Comparison of ENCODE assay signal across 1 cellular context in the genomic region with DNA sequence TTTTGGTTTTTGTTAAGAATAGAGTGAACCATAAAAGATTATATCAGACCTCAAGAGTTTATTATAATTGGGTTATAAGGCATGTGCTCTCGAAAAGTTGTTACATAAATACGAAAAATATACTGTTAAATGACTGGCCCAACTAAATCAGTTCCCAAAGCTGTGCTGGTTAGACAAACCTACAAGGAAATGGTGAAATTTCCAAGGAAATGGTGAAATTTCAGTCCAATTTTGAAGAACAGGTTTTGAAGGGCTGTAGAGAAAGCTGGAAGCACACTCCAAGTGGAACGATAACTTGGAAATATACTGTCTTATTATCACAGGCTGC.
TF ChIP-seq lines count a peak whose summit lies in the region.

No MANE protein-coding gene starts in this region.

TF ChIP-seq in liver, 16 proteins besides CTCF, POLR2A, EP300 and RAD21 (continued from another document):
- TF ChIP-seq, protein P1, sequence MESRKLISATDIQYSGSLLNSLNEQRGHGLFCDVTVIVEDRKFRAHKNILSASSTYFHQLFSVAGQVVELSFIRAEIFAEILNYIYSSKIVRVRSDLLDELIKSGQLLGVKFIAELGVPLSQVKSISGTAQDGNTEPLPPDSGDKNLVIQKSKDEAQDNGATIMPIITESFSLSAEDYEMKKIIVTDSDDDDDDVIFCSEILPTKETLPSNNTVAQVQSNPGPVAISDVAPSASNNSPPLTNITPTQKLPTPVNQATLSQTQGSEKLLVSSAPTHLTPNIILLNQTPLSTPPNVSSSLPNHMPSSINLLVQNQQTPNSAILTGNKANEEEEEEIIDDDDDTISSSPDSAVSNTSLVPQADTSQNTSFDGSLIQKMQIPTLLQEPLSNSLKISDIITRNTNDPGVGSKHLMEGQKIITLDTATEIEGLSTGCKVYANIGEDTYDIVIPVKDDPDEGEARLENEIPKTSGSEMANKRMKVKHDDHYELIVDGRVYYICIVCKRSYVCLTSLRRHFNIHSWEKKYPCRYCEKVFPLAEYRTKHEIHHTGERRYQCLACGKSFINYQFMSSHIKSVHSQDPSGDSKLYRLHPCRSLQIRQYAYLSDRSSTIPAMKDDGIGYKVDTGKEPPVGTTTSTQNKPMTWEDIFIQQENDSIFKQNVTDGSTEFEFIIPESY (IDR thresholded peaks at IDR 0.05): no peak
- TF ChIP-seq FOXA2 (IDR thresholded peaks at IDR 0.05) (no peak), JUND (IDR thresholded peaks at IDR 0.05) (no peak), SP1 (IDR thresholded peaks at IDR 0.05) (no peak), TAF1 (conservative IDR thresholded peaks at IDR 0.05) (no peak), RXRA (IDR thresholded peaks at IDR 0.05) (no peak), FOXA1 (IDR thresholded peaks at IDR 0.05) (no peak), NR2F2 (IDR thresholded peaks at IDR 0.05) (no peak), YY1 (IDR thresholded peaks at IDR 0.05) (no peak), EGR1 (IDR thresholded peaks at IDR 0.05; ENCODE audit: low read depth in 2 of 2) (no peak), HNF4A (conservative IDR thresholded peaks at IDR 0.05) (no peak)
- TF ChIP-seq, protein P2, sequence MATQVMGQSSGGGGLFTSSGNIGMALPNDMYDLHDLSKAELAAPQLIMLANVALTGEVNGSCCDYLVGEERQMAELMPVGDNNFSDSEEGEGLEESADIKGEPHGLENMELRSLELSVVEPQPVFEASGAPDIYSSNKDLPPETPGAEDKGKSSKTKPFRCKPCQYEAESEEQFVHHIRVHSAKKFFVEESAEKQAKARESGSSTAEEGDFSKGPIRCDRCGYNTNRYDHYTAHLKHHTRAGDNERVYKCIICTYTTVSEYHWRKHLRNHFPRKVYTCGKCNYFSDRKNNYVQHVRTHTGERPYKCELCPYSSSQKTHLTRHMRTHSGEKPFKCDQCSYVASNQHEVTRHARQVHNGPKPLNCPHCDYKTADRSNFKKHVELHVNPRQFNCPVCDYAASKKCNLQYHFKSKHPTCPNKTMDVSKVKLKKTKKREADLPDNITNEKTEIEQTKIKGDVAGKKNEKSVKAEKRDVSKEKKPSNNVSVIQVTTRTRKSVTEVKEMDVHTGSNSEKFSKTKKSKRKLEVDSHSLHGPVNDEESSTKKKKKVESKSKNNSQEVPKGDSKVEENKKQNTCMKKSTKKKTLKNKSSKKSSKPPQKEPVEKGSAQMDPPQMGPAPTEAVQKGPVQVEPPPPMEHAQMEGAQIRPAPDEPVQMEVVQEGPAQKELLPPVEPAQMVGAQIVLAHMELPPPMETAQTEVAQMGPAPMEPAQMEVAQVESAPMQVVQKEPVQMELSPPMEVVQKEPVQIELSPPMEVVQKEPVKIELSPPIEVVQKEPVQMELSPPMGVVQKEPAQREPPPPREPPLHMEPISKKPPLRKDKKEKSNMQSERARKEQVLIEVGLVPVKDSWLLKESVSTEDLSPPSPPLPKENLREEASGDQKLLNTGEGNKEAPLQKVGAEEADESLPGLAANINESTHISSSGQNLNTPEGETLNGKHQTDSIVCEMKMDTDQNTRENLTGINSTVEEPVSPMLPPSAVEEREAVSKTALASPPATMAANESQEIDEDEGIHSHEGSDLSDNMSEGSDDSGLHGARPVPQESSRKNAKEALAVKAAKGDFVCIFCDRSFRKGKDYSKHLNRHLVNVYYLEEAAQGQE (IDR thresholded peaks at IDR 0.05): no peak
- TF ChIP-seq, protein P3, sequence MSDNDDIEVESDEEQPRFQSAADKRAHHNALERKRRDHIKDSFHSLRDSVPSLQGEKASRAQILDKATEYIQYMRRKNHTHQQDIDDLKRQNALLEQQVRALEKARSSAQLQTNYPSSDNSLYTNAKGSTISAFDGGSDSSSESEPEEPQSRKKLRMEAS (IDR thresholded peaks at IDR 0.05): no peak
- TF ChIP-seq, protein P4, sequence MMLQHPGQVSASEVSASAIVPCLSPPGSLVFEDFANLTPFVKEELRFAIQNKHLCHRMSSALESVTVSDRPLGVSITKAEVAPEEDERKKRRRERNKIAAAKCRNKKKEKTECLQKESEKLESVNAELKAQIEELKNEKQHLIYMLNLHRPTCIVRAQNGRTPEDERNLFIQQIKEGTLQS (IDR thresholded peaks at IDR 0.05): no peak
TF ChIP-seq in liver: peak in this region for 0.
